18 cellular contexts compared by ENCODE assay signal in genomic region chr9:71552480-71552879, GRCh38.
A peak's percentile ranks its signal among the peaks of the same experiment; 100 is the strongest.
DNase-seq lines count a peak whose midpoint lies in the region; ATAC-seq, FAIRE-seq and TF ChIP-seq lines count a peak whose summit lies in the region.
"Had no signal": no experiment of that assay in that cellular context is flagged by ENCODE, and none has a peak within 500 bp of the region (broad histone marks: within the 10 kb centered on the region; RNA-seq: fewer than 3 reads in every experiment).

No MANE protein-coding gene starts in this region.

- H3K27me3 ChIP-seq in endocrine pancreas (ENCODE audit: control insufficient read depth, insufficient read depth, low read length): no peaks in the 10 kb centered on the region
- H3K27me3 ChIP-seq in pancreas: no peaks in the 10 kb centered on the region

- H3K4me3 ChIP-seq in HEK293 (ENCODE audit: low read depth, low read length) (no peak overlapping the region), endocrine pancreas (ENCODE audit: control insufficient read depth, insufficient read depth, low read length) (peak overlapping the region; percentile 61), pancreas (no peak overlapping the region)

- TF ChIP-seq CTCF in HEK293 (tag by site-specific recombination; IDR thresholded peaks at IDR 0.05): no peak
- TF ChIP-seq CTCF in pancreas (IDR thresholded peaks at IDR 0.05): no peak

- H3K4me1 ChIP-seq in HEK293 (ENCODE audit: control insufficient read depth, insufficient read depth, low read length) (no peaks in the 10 kb centered on the region), endocrine pancreas (ENCODE audit: control insufficient read depth, insufficient read depth, low read length) (no peaks in the 10 kb centered on the region), pancreas (no peaks in the 10 kb centered on the region)

- no peak for FAIRE-seq in pancreas (lab: Jason Lieb, UNC)
- FAIRE-seq: GM12892 had no signal

- H3K9ac ChIP-seq in endocrine pancreas (ENCODE audit: control insufficient read depth, insufficient read depth, low read length): no peak overlapping the region

- DNase-seq in NCI-H510A (lab: John Stamatoyannopoulos, UW): peak; percentile 38
- peak in 3 of 6 donors; percentile 4 to 41 (median 23) for DNase-seq in pancreas
- no peak for DNase-seq in superior temporal gyrus (ENCODE audit: extremely low spot score)
- DNase-seq in activated effector memory CD4-positive, alpha-beta T cell treated with anti-CD3 and anti-CD28 coated beads, Interleukin-2, amount 50 U/mL, for 16 hours: no peak
- DNase-seq in left cardiac atrium: no peak
- DNase-seq: activated B cell treated with CpG ODN at 0.5 μM for 24 hours; activated CD8-positive, alpha-beta memory T cell treated with anti-CD3 and anti-CD28 coated beads, Interleukin-2, amount 50 U/mL, for 4 hours; EL; left ventricle myocardium superior; naive thymus-derived CD4-positive, alpha-beta T cell; NCI-H1436; OCI-M1 had no signal

- intact Hi-C loops in pancreas (cut with DNase I): no loop called here
- intact Hi-C loops in left cardiac atrium (cut with DNase I): no loop called here

- WGBS in pancreas, 2 donors: 4 to 5% methylated on average over 7 of the region's 7 CpGs

- no peaks in the 10 kb centered on the region for H3K36me3 ChIP-seq in HEK293 (ENCODE audit: control insufficient read depth in 2 of 2, insufficient read depth in 1 of 2, low read length in 2 of 2)
- no peaks in the 10 kb centered on the region for H3K36me3 ChIP-seq in endocrine pancreas (ENCODE audit: control insufficient read depth, insufficient read depth, low read length)
- no peaks in the 10 kb centered on the region for H3K36me3 ChIP-seq in pancreas

- H3K27ac ChIP-seq in HEK293 (ENCODE audit: extremely low read depth, low read depth, low read length): no peak overlapping the region
- no peak overlapping the region for H3K27ac ChIP-seq in pancreas

- POLR2A ChIA-PET in HEK293 (lab: Yijun Ruan, JAX): no interaction called here

- H3K9me3 ChIP-seq in HEK293 (ENCODE audit: control insufficient read depth, insufficient read depth, low read depth, low read length): no peaks in the 10 kb centered on the region
- H3K9me3 ChIP-seq in endocrine pancreas (ENCODE audit: control insufficient read depth, low read length): no peaks in the 10 kb centered on the region
- H3K9me3 ChIP-seq in pancreas: no peaks in the 10 kb centered on the region

- ATAC-seq in pancreas (peak; percentile 34 to 73 (median 49)), GM21526 (IDR thresholded peaks at IDR 0.05; ENCODE audit: low FRiP score, unreplicated experiment) (no peak), left cardiac atrium (no peak)
- ATAC-seq: left ventricle myocardium superior; naive thymus-derived CD4-positive, alpha-beta T cell; sciatic nerve; stimulated activated memory B cell treated with anti-CD40 and anti-IgM and Interleukin-4, amounts not matched to agents 10 μg/mL and 1 μg/mL and 100 μg/mL, for 72 hours had no signal

- CTCF ChIA-PET in HEK293 (lab: Yijun Ruan, JAX): interaction anchor here (0.6 to 1.7 kb wide), 3 partner anchors 15 to 1442 kb away, joined by 3 to 4 read pairs (median 4); no protein-coding TSS in a partner anchor

TF ChIP-seq in HEK293, 187 proteins besides CTCF, POLR2A, EP300 and RAD21:
- TF ChIP-seq SCRT2 (tag by site-specific recombination; IDR thresholded peaks at IDR 0.05) (peak; percentile 69), ZNF830 (tag by site-specific recombination; IDR thresholded peaks at IDR 0.05; ENCODE audit: low read depth) (no peak), ZNF510 (tag by site-specific recombination; IDR thresholded peaks at IDR 0.05; ENCODE audit: insufficient replicate concordance) (no peak), BCL11B (tag by site-specific recombination; IDR thresholded peaks at IDR 0.05; ENCODE audit: low read depth) (no peak), ZNF155 (tag by site-specific recombination; IDR thresholded peaks at IDR 0.05) (no peak), ZIC2 (tag by site-specific recombination; IDR thresholded peaks at IDR 0.05) (no peak)

Comparison
In these comparisons a context has a peak if more than half of its experiments do, and no peak if none do; other contexts are left out.
1. ATAC-seq: peak in pancreas (4 of 4); none in GM21526 (single experiment) and left cardiac atrium (0 of 2).